9 cellular contexts compared by ENCODE assay signal in the genomic region with DNA sequence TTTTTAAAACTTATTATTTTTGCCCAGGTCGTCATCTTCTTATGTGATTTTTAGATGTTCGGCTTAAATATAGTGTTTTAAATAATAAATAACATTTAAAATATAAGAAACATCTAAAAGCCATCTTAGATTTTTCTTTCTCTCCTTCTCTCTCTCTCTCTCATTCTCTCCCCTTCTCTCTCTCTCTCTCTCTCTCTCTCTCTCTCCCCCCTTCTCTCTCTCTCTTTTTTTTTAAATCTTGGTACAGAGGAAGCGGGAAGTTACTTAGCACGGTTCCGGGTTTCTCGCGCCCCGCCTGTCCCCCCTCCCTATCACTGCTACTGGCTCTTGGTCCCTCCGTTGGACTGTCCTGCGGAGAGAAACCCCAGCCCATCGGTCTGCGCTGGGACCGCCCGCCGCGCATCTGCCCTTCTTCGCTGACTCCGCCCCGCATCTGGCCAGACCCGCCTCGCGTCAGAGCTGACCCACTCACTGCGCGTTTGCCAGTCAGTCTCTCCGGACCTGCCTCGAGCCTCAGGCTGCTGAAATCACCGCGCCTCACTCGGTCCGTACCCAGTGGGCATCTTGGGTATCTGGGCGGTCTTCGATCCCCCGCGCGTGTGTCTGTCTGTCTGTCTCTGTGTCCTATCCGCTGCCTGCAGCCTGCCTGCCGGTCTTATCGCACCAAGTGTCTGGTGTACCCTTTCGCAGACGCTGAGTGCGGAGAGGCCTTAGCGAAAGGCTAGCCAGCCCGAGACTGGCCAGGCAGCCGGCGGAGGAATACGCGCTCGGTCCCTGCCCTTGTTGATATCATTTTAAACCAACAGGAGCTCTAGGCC. TPM values are rescaled to one million over a fixed set of nuclear protein-coding genes. Genes with fewer than 3 reads are reported as not detected.
DNase-seq lines count a peak whose midpoint lies in the region; ATAC-seq, FAIRE-seq and TF ChIP-seq lines count a peak whose summit lies in the region.
"Had no signal": no experiment of that assay in that cellular context is flagged by ENCODE, and none has a peak within 500 bp of the region (broad histone marks: within the 10 kb centered on the region; RNA-seq: fewer than 3 reads in every experiment).

A gene (plus strand): TSS at position 489 of the 818 bp plus-strand sequence. CDS start 739 bp downstream, outside the sequence.

- H3K27me3 ChIP-seq in skeletal muscle tissue (ENCODE audit: control insufficient read depth in 3 of 3, insufficient read depth in 3 of 3, low read length in 3 of 3) (peaks cover 0 to 22% (median 0%) of the 10 kb centered on the region in 3 donors), Caco-2 (replicated peaks; ENCODE audit: control insufficient read depth, insufficient read depth, low read length) (no peaks in the 10 kb centered on the region)

- H3K4me1 Mint-ChIP-seq in chondrocyte (ENCODE audit: low read depth) (peaks cover 24% of the 10 kb centered on the region), Caco-2 (ENCODE audit: low read depth, unreplicated experiment) (no peaks in the 10 kb centered on the region)
- H3K4me1 Mint-ChIP-seq in stimulated activated effector memory CD8-positive, alpha-beta T cell treated with anti-CD3 and anti-CD28 coated beads, Interleukin-12 subunit alpha, Interleukin-12 subunit beta, amount 100 ng/mL, for 72 hours = no peaks in the 10 kb centered on the region

- POLR2A ChIA-PET in Caco-2 (lab: Charles Lee) = no interaction called here

- H3K4me3 Mint-ChIP-seq in chondrocyte (ENCODE audit: unreplicated experiment) (peak within 1 kb of the TSS; percentile 81), Caco-2 (ENCODE audit: unreplicated experiment) (no peak within 1 kb of the TSS)
- no peak within 1 kb of the TSS for H3K4me3 Mint-ChIP-seq in stimulated activated effector memory CD8-positive, alpha-beta T cell treated with anti-CD3 and anti-CD28 coated beads, Interleukin-12 subunit alpha, Interleukin-12 subunit beta, amount 100 ng/mL, for 72 hours

- ATAC-seq in stimulated activated effector memory CD8-positive, alpha-beta T cell treated with anti-CD3 and anti-CD28 coated beads, Interleukin-12 subunit alpha, Interleukin-12 subunit beta, amount 100 ng/mL, for 72 hours = no peak
- ATAC-seq: Panc1 had no signal

- H3K27me3 Mint-ChIP-seq in chondrocyte (ENCODE audit: low read depth) (peaks cover 6% of the 10 kb centered on the region), Caco-2 (ENCODE audit: insufficient read depth, unreplicated experiment) (peaks cover 2% of the 10 kb centered on the region)

- H3K9ac ChIP-seq in skeletal muscle tissue (ENCODE audit: low read depth in 1 of 3, low read length in 3 of 3) = peak within 1 kb of the TSS; percentile 46 to 70 (median 51)

- DNase-seq in NCI-H2081 (lab: John Stamatoyannopoulos, UW) (peak; percentile 61 to 82), chondrocyte (ENCODE audit: low spot score) (peak; percentile 98), NCI-H128 (lab: John Stamatoyannopoulos, UW; ENCODE audit: unreplicated experiment) (no peak), Caco-2 (no peak)
- no peak for DNase-seq in activated effector memory CD4-positive, alpha-beta T cell treated with Interleukin-2 at 50 U/mL for 16 hours
- DNase-seq in stimulated activated effector memory CD8-positive, alpha-beta T cell treated with anti-CD3 and anti-CD28 coated beads, Interleukin-12 subunit alpha, Interleukin-12 subunit beta, amount 100 ng/mL, for 72 hours (ENCODE audit: low spot score in 2 of 2) = no peak

- TF ChIP-seq CTCF in chondrocyte (IDR thresholded peaks at IDR 0.05) = no peak
- TF ChIP-seq CTCF in Caco-2 (IDR thresholded peaks at IDR 0.05; ENCODE audit: insufficient read depth in 1 of 2, low read depth in 1 of 2, low read length in 1 of 2, severe bottlenecking in 1 of 2, unreplicated experiment in 1 of 2) = no peak

- peak within 1 kb of the TSS; percentile 70 for H3K27ac ChIP-seq in skeletal muscle tissue (ENCODE audit: low read depth, low read length)

- H3K36me3 ChIP-seq in skeletal muscle tissue (ENCODE audit: control insufficient read depth in 3 of 3, insufficient read depth in 3 of 3, low read length in 3 of 3) (no peaks in the 10 kb centered on the region), Caco-2 (ENCODE audit: control insufficient read depth, insufficient read depth, low read length) (no peaks in the 10 kb centered on the region)

- CTCF ChIA-PET in Caco-2 (lab: Charles Lee) = no interaction called here

- H3K9me3 ChIP-seq in skeletal muscle tissue (ENCODE audit: control insufficient read depth in 3 of 3, low read length in 3 of 3) (no peaks in the 10 kb centered on the region), Caco-2 (no peaks in the 10 kb centered on the region)

- H3K27ac Mint-ChIP-seq in chondrocyte (ENCODE audit: unreplicated experiment) (peak within 1 kb of the TSS; percentile 98), Caco-2 (ENCODE audit: unreplicated experiment) (no peak within 1 kb of the TSS)
- H3K27ac Mint-ChIP-seq in stimulated activated effector memory CD8-positive, alpha-beta T cell treated with anti-CD3 and anti-CD28 coated beads, Interleukin-12 subunit alpha, Interleukin-12 subunit beta, amount 100 ng/mL, for 72 hours = no peak within 1 kb of the TSS

- H3K9me3 Mint-ChIP-seq in chondrocyte (ENCODE audit: low read depth) = no peaks in the 10 kb centered on the region
- H3K9me3 Mint-ChIP-seq in Caco-2 (ENCODE audit: unreplicated experiment) = no peaks in the 10 kb centered on the region
- H3K9me3 Mint-ChIP-seq in stimulated activated effector memory CD8-positive, alpha-beta T cell treated with anti-CD3 and anti-CD28 coated beads, Interleukin-12 subunit alpha, Interleukin-12 subunit beta, amount 100 ng/mL, for 72 hours = peaks cover 6% of the 10 kb centered on the region

- H3K36me3 Mint-ChIP-seq in chondrocyte (ENCODE audit: low read depth) (no peaks in the 10 kb centered on the region), Caco-2 (ENCODE audit: insufficient read depth, unreplicated experiment) (no peaks in the 10 kb centered on the region)
- H3K36me3 Mint-ChIP-seq in stimulated activated effector memory CD8-positive, alpha-beta T cell treated with anti-CD3 and anti-CD28 coated beads, Interleukin-12 subunit alpha, Interleukin-12 subunit beta, amount 100 ng/mL, for 72 hours = no peaks in the 10 kb centered on the region

- intact Hi-C loops in Caco-2 (cut with micrococcal nuclease; ENCODE audit: unreplicated experiment) = no loop called here

- BruUV-seq in Caco-2 (replicated peaks; lab: Mats Ljungman, UMichigan) = no TSS peak

- H3K4me3 ChIP-seq in skeletal muscle tissue (ENCODE audit: low read length in 3 of 3) (peak within 1 kb of the TSS; percentile 63 to 66 (median 65)), Caco-2 (ENCODE audit: low read depth, low read length) (no peak within 1 kb of the TSS)

- FAIRE-seq in islet of Langerhans (lab: Jason Lieb, UNC) = peak; percentile 60

- H3K4me1 ChIP-seq in skeletal muscle tissue (ENCODE audit: control insufficient read depth in 3 of 3, insufficient read depth in 3 of 3, low read length in 3 of 3) (peaks cover 0 to 6% (median 0%) of the 10 kb centered on the region in 3 donors), Caco-2 (no peaks in the 10 kb centered on the region)

RNA-seq across cellular contexts. Expression of the gene that starts here (rescaled TPM):
- 5.6 to 6.0 TPM (median 5.8 TPM) in 3 replicates for total RNA-seq in chondrocyte
- total RNA-seq in skeletal muscle tissue = 6.3 TPM
- total RNA-seq in Caco-2 (2022) = not detected in 2 replicates

Comparison
In these comparisons a context has a peak if more than half of its experiments do, and no peak if none do; other contexts are left out.
1. DNase-seq: peak in NCI-H2081 (2 of 2) and chondrocyte (single experiment); none in NCI-H128 (single experiment), Caco-2 (0 of 2), activated effector memory CD4-positive, alpha-beta T cell treated with Interleukin-2 at 50 U/mL for 16 hours (single experiment) and stimulated activated effector memory CD8-positive, alpha-beta T cell treated with anti-CD3 and anti-CD28 coated beads, Interleukin-12 subunit alpha, Interleukin-12 subunit beta, amount 100 ng/mL, for 72 hours (0 of 2).